ENCODE assay signal across 1 cellular context in genomic region chr7:4472739-4473138, GRCh38.
TF ChIP-seq lines count a peak whose summit lies in the region.

No MANE protein-coding gene starts in this region.

TF ChIP-seq in HCT116, 20 proteins besides CTCF, POLR2A, EP300 and RAD21 (continued from another document):
- no peak for TF ChIP-seq REST (IDR thresholded peaks at IDR 0.05; ENCODE audit: low read depth)
- no peak for TF ChIP-seq ELF1 (IDR thresholded peaks at IDR 0.05; ENCODE audit: borderline replicate concordance, low read depth)
- TF ChIP-seq, protein P1, sequence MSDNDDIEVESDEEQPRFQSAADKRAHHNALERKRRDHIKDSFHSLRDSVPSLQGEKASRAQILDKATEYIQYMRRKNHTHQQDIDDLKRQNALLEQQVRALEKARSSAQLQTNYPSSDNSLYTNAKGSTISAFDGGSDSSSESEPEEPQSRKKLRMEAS (IDR thresholded peaks at IDR 0.05), result no peak
